In genomic region chr10:112519129-112519761, GRCh38 we compare ENCODE assay signal across 15 cellular contexts.
DNase-seq lines count a peak whose midpoint lies in the region; ATAC-seq, FAIRE-seq and TF ChIP-seq lines count a peak whose summit lies in the region.
"Had no signal": no experiment of that assay in that cellular context is flagged by ENCODE, and none has a peak within 500 bp of the region (broad histone marks: within the 10 kb centered on the region; RNA-seq: fewer than 3 reads in every experiment).

No MANE protein-coding gene starts in this region.

- no peaks in the 10 kb centered on the region for H3K4me1 ChIP-seq in mucosa of descending colon (ENCODE audit: low read depth)
- no peaks in the 10 kb centered on the region for H3K4me1 ChIP-seq in kidney (ENCODE audit: control insufficient read depth in 1 of 2, insufficient read depth in 1 of 2, low read depth in 1 of 2, low read length in 2 of 2)
- H3K4me1 ChIP-seq: right atrium auricular region, uterus had no signal

- no peak for TF ChIP-seq CTCF in mucosa of descending colon (IDR thresholded peaks at IDR 0.05)
- no peak for TF ChIP-seq CTCF in kidney (IDR thresholded peaks at IDR 0.05; ENCODE audit: borderline replicate concordance, extremely low read depth, insufficient read depth)

- H3K27ac ChIP-seq in kidney (ENCODE audit: low read depth in 2 of 2, low read length in 2 of 2) = no peak overlapping the region
- H3K27ac ChIP-seq: right atrium auricular region, uterus had no signal

- H3K4me3 ChIP-seq in mucosa of descending colon (no peak overlapping the region), kidney (ENCODE audit: low read length in 2 of 2) (no peak overlapping the region)
- H3K4me3 ChIP-seq: right atrium auricular region, uterus had no signal

- DNase-seq in activated T-cell treated with anti-CD3 and anti-CD28 coated beads, Interleukin-2, amount 50 U/mL, for 4 hours = no peak
- DNase-seq in activated T-cell treated with anti-CD3 and anti-CD28 coated beads, Interleukin-2, amount 50 U/mL, for 48 hours = no peak
- DNase-seq in mucosa of descending colon (peak in 1 of 3 donors; percentile 35), kidney (no peak), medulla oblongata (ENCODE audit: extremely low spot score) (no peak)
- no peak for DNase-seq in central memory CD4-positive, alpha-beta T cell
- DNase-seq: activated CD4-positive, alpha-beta T cell treated with anti-CD3 and anti-CD28 coated beads, Interleukin-2, amount 50 U/mL, for 1 hour; aorta; DMS79 treated with DMSO at 0.1 percent for 48 hours; NCI-H526; uterus had no signal

- no peak overlapping the region for H3K4me3 Mint-ChIP-seq in activated T-cell treated with anti-CD3 and anti-CD28 coated beads, Interleukin-2, amount 50 U/mL, for 4 hours

- peaks cover 2% of the 10 kb centered on the region for H3K9me3 Mint-ChIP-seq in activated T-cell treated with anti-CD3 and anti-CD28 coated beads, Interleukin-2, amount 50 U/mL, for 4 hours

- ATAC-seq in activated T-cell treated with anti-CD3 and anti-CD28 coated beads, Interleukin-2, amount 50 U/mL, for 4 hours = peak; percentile 98
- peak; percentile 84 for ATAC-seq in GM21786 (IDR thresholded peaks at IDR 0.05; ENCODE audit: unreplicated experiment)
- peak; percentile 81 for ATAC-seq in HG03520 (IDR thresholded peaks at IDR 0.05; ENCODE audit: unreplicated experiment)
- peak; percentile 98 for ATAC-seq in mucosa of descending colon

- peaks cover 2% of the 10 kb centered on the region for H3K36me3 Mint-ChIP-seq in activated T-cell treated with anti-CD3 and anti-CD28 coated beads, Interleukin-2, amount 50 U/mL, for 4 hours (ENCODE audit: insufficient read depth)

- FAIRE-seq in kidney (lab: Jason Lieb, UNC) = no peak
- FAIRE-seq: endothelial cell of umbilical vein had no signal

- H3K9me3 ChIP-seq in mucosa of descending colon = no peaks in the 10 kb centered on the region
- H3K9me3 ChIP-seq in kidney (ENCODE audit: control insufficient read depth in 1 of 2, low read length in 2 of 2) = no peaks in the 10 kb centered on the region
- H3K9me3 ChIP-seq: right atrium auricular region, uterus had no signal

- H3K36me3 ChIP-seq in mucosa of descending colon (ENCODE audit: low read depth) (no peaks in the 10 kb centered on the region), kidney (ENCODE audit: control insufficient read depth in 1 of 2, insufficient read depth in 2 of 2, low read length in 2 of 2) (no peaks in the 10 kb centered on the region)
- H3K36me3 ChIP-seq: right atrium auricular region, uterus had no signal

- H3K4me1 Mint-ChIP-seq in activated T-cell treated with anti-CD3 and anti-CD28 coated beads, Interleukin-2, amount 50 U/mL, for 4 hours (ENCODE audit: low read depth) = peaks cover 13% of the 10 kb centered on the region

- H3K27me3 Mint-ChIP-seq in activated T-cell treated with anti-CD3 and anti-CD28 coated beads, Interleukin-2, amount 50 U/mL, for 4 hours (ENCODE audit: low read depth) = no peaks in the 10 kb centered on the region

- H3K9ac ChIP-seq in kidney (ENCODE audit: low read length in 2 of 2) = no peak overlapping the region

- intact Hi-C loops in mucosa of descending colon (cut with DNase I, micrococcal nuclease) = no loop called here
- intact Hi-C loops in kidney (cut with DNase I) = no loop called here
